Comparison of ENCODE assay signal across 23 cellular contexts in the genomic region with DNA sequence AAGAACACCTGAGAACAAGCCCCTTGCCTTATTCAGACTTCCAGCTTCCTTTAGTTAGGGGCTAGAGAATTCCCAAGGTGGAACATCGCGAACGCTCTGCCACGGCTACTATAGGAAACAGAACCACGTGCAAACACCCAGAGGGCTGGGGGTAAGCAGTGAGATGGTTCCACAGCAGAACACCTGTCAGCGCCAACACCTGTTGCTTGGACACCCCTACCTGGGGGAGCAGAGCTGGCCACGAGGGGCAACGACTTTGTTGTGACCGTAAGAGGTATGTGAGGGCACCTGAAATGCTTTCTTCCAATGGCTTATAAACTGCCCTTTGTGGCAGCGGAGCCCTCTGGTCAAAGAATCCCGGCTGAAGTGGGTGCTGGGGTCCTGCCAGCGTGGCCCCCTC.
"Had no signal": no experiment of that assay in that cellular context is flagged by ENCODE, and none has a peak within 500 bp of the region (broad histone marks: within the 10 kb centered on the region; RNA-seq: fewer than 3 reads in every experiment).

No MANE protein-coding gene starts in this region.

- H3K27me3 ChIP-seq: foreskin keratinocyte, neutrophil, pancreas, right atrium auricular region, upper lobe of right lung had no signal

- H3K4me3 ChIP-seq: left ventricle myocardium inferior, pancreas, psoas muscle, right atrium auricular region, thoracic aorta, upper lobe of right lung had no signal

- H3K27ac Mint-ChIP-seq: activated CD4-positive, alpha-beta memory T cell treated with anti-CD3 and anti-CD28 coated beads, Interleukin-2, amount 10 ng/mL, durations not matched to agents 7 days and 5 days; activated naive CD8-positive, alpha-beta T cell treated with anti-CD3 and anti-CD28 coated beads, Interleukin-2, amount 50 U/mL, for 24 hours; activated T-helper 17 cell treated with anti-CD3 and anti-CD28 coated beads, Interleukin-2, amount 50 U/mL, for 72 hours had no signal

- FAIRE-seq: endometrium, pancreas had no signal

- H3K27ac ChIP-seq: foreskin keratinocyte, neutrophil, pancreas, thoracic aorta had no signal

- H3K4me3 Mint-ChIP-seq: activated CD4-positive, alpha-beta memory T cell treated with anti-CD3 and anti-CD28 coated beads, Interleukin-2, amount 10 ng/mL, durations not matched to agents 7 days and 5 days; activated CD4-positive, alpha-beta T cell treated with anti-CD3 and anti-CD28 coated beads, Interleukin-2, amount 10 ng/mL, durations not matched to agents 24 days and 14 days; activated CD8-positive, alpha-beta memory T cell treated with anti-CD3 and anti-CD28 coated beads, Interleukin-2, amount 10 ng/mL, durations not matched to agents 7 days and 5 days; activated naive CD8-positive, alpha-beta T cell treated with anti-CD3 and anti-CD28 coated beads, Interleukin-2, amount 50 U/mL, for 24 hours; activated T-helper 17 cell treated with anti-CD3 and anti-CD28 coated beads, Interleukin-2, amount 50 U/mL, for 72 hours; stimulated activated effector memory CD8-positive, alpha-beta T cell treated with anti-CD3 and anti-CD28 coated beads, Interleukin-12 subunit alpha, Interleukin-12 subunit beta, amount 100 ng/mL, for 72 hours had no signal

- H3K9me3 ChIP-seq: left ventricle myocardium inferior, neutrophil, pancreas, psoas muscle, right atrium auricular region, thoracic aorta, upper lobe of right lung had no signal

- H3K27me3 Mint-ChIP-seq: activated CD4-positive, alpha-beta memory T cell treated with anti-CD3 and anti-CD28 coated beads, Interleukin-2, amount 10 ng/mL, durations not matched to agents 7 days and 5 days; activated CD4-positive, alpha-beta T cell treated with anti-CD3 and anti-CD28 coated beads, Interleukin-2, amount 10 ng/mL, durations not matched to agents 24 days and 14 days; activated CD8-positive, alpha-beta memory T cell treated with anti-CD3 and anti-CD28 coated beads, Interleukin-2, amount 10 ng/mL, durations not matched to agents 7 days and 5 days; activated naive CD8-positive, alpha-beta T cell treated with anti-CD3 and anti-CD28 coated beads, Interleukin-2, amount 50 U/mL, for 24 hours; activated T-helper 17 cell treated with anti-CD3 and anti-CD28 coated beads, Interleukin-2, amount 50 U/mL, for 72 hours; brain had no signal

- DNase-seq: activated CD4-positive, alpha-beta memory T cell treated with anti-CD3 and anti-CD28 coated beads, Interleukin-2, amount 10 ng/mL, durations not matched to agents 7 days and 5 days; activated CD4-positive, alpha-beta T cell treated with anti-CD3 and anti-CD28 coated beads, Interleukin-2, amount 10 ng/mL, durations not matched to agents 24 days and 14 days; activated CD8-positive, alpha-beta memory T cell treated with anti-CD3 and anti-CD28 coated beads, Interleukin-2, amount 10 ng/mL, durations not matched to agents 7 days and 5 days; activated naive CD4-positive, alpha-beta T cell; activated naive CD8-positive, alpha-beta T cell treated with anti-CD3 and anti-CD28 coated beads, Interleukin-2, amount 50 U/mL, for 24 hours; aorta; foreskin keratinocyte; hippocampal formation; left ventricle myocardium inferior; mammary epithelial cell; pancreas; stimulated activated CD4-positive, alpha-beta T cell treated with anti-CD3 and anti-CD28 coated beads, Interleukin-1b, Interleukin-23, amount 100 ng/mL, for 48 hours; SW 1271; T-helper 2 cell; upper lobe of right lung had no signal

- H3K4me1 Mint-ChIP-seq: activated T-helper 17 cell treated with anti-CD3 and anti-CD28 coated beads, Interleukin-2, amount 50 U/mL, for 72 hours had no signal

- H3K4me1 ChIP-seq: pancreas, upper lobe of right lung had no signal

- ATAC-seq: activated CD8-positive, alpha-beta memory T cell treated with anti-CD3 and anti-CD28 coated beads, Interleukin-2, amount 10 ng/mL, durations not matched to agents 7 days and 5 days; activated naive CD8-positive, alpha-beta T cell treated with anti-CD3 and anti-CD28 coated beads, Interleukin-2, amount 50 U/mL, for 24 hours; activated T-helper 17 cell treated with anti-CD3 and anti-CD28 coated beads, Interleukin-2, amount 50 U/mL, for 72 hours; foreskin keratinocyte; stimulated activated effector memory CD8-positive, alpha-beta T cell treated with anti-CD3 and anti-CD28 coated beads, Interleukin-12 subunit alpha, Interleukin-12 subunit beta, amount 100 ng/mL, for 72 hours had no signal
